8 cellular contexts compared by ENCODE assay signal in the genomic region with DNA sequence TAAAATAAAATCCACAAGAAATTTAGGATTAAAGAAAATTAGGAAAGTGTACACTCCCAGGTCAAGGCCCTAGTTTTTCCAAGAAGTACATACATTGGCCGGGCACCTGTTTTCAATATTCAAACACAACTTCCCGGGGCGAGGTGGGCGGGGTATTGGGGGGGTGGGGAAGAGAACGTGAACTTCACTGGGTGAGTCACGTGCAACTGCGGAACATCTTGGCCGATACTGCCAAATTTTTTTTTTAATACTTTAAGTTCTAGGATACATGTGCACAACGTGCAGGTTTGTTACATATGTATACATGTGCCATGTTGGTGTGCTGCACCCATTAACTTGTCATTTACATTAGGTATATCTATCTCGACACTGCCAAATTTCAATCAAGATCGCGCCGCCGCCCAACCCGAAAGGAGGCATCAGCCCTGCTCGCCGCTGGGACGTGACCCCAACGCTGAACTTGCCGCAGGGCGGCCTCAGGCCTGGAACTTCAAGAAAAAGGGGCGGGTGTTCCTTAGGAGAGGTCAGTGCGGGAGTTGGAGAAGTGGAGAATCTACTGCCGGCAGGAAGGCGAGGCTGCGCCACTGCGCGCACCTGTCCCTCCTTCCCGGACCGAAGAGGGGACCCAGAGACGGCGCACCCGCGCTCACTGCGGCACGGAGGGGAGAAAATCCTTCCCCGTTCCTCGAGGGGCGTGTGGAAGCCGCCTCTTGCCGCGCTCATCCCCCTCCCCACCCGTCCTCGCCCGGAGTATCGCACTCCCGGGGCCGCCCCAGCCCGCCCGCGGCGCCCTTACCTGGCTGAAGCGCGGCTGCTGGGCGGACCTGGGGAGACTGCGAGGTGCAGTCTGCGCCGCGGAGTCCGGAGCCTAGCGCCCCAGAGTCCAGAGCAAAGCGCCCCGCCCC. TPM values are rescaled to one million over a fixed set of nuclear protein-coding genes. Genes with fewer than 3 reads are reported as not detected.
DNase-seq lines count a peak whose midpoint lies in the region; ATAC-seq and TF ChIP-seq lines count a peak whose summit lies in the region.

A gene (minus strand): TSS at position 883 of the 905 bp plus-strand sequence. CDS start 41,224 bp downstream, outside the sequence.

- H3K27me3 ChIP-seq in left lung: no peaks in the 10 kb centered on the region

- H3K27me3 Mint-ChIP-seq in chondrocyte (ENCODE audit: low read depth): peaks cover 3% of the 10 kb centered on the region

- H3K4me1 Mint-ChIP-seq in chondrocyte (ENCODE audit: low read depth): peaks cover 10% of the 10 kb centered on the region

- intact Hi-C loops in left lung (cut with DNase I): no loop called here

- DNase-seq in EL (peak; percentile 72), HT1080 (ENCODE audit: low read depth) (peak; percentile 38), T-helper 1 cell (peak in 3 of 5 donors; percentile 5 to 19 (median 11)), chondrocyte (ENCODE audit: low spot score) (peak; percentile 68), left lung (peak; percentile 68 to 91), NCI-H345 treated with DMSO at 0.1 percent for 48 hours (lab: John Stamatoyannopoulos, UW; ENCODE audit: unreplicated experiment) (no peak)
- peak; percentile 7 to 30 (median 11) for DNase-seq in stimulated activated CD4-positive, alpha-beta T cell treated with anti-CD3 and anti-CD28 coated beads, TNF-alpha, amount 100 ng/mL, for 24 hours (ENCODE audit: low read depth in 3 of 3)

- H3K4me3 ChIP-seq in left lung: peak within 1 kb of the TSS; percentile 53 to 73

- no peaks in the 10 kb centered on the region for H3K36me3 ChIP-seq in left lung

- no peaks in the 10 kb centered on the region for H3K9me3 ChIP-seq in left lung

- H3K4me1 ChIP-seq in left lung: peaks cover 0 to 38% of the 10 kb centered on the region in 2 donors

- peak within 1 kb of the TSS; percentile 84 for H3K4me3 Mint-ChIP-seq in chondrocyte (ENCODE audit: unreplicated experiment)

- H3K9me3 Mint-ChIP-seq in chondrocyte (ENCODE audit: low read depth): no peaks in the 10 kb centered on the region

- peak within 1 kb of the TSS; percentile 85 to 90 for H3K27ac ChIP-seq in left lung

- TF ChIP-seq CTCF in chondrocyte (IDR thresholded peaks at IDR 0.05): no peak
- no peak for TF ChIP-seq CTCF in left lung (IDR thresholded peaks at IDR 0.05)

- H3K36me3 Mint-ChIP-seq in chondrocyte (ENCODE audit: low read depth): no peaks in the 10 kb centered on the region

- ATAC-seq in GM21381 (IDR thresholded peaks at IDR 0.05; ENCODE audit: unreplicated experiment): peak; percentile 24
- ATAC-seq in left lung: peak; percentile 68

- H3K27ac Mint-ChIP-seq in chondrocyte (ENCODE audit: unreplicated experiment): no peak within 1 kb of the TSS

RNA-seq across cellular contexts. Expression of the gene that starts here (rescaled TPM):
- total RNA-seq in HT1080 (2014; rRNA removed; shearing (Covaris generic)): 1.3 and 4.1 TPM in 2 replicates
- 0.51 and 0.99 TPM in 2 replicates for polyA plus RNA-seq in HT1080 (2015; cell fraction: cytosol; rRNA removed)
- 1.3 and 1.4 TPM in 2 replicates for polyA plus RNA-seq in HT1080 (2015; cell fraction: nucleus; rRNA removed)
- total RNA-seq in chondrocyte: 0.12 to 0.35 TPM (median 0.26 TPM) in 3 replicates
- total RNA-seq in left lung: 1 to 10 TPM; 4.5 to 5.8 TPM

Comparison
In these comparisons a context has a peak if more than half of its experiments do, and no peak if none do; other contexts are left out.
1. Peak in DNase-seq in chondrocyte; RNA of the gene not detected or under 1 TPM.